Comparison of ENCODE assay signal across 8 cellular contexts in genomic region chr3:192566706-192567290, GRCh38.
DNase-seq lines count a peak whose midpoint lies in the region; ATAC-seq and TF ChIP-seq lines count a peak whose summit lies in the region.

No MANE protein-coding gene starts in this region.

- CTCF ChIA-PET in CD8-positive, alpha-beta T cell (lab: Charles Lee), result interaction anchor here (0.7 kb wide), 1 partner anchor 114 kb away, joined by 3 read pairs; no protein-coding TSS in a partner anchor

- H3K4me1 ChIP-seq in CD8-positive, alpha-beta T cell (ENCODE audit: insufficient read depth, low read length), result no peaks in the 10 kb centered on the region
- no peaks in the 10 kb centered on the region for H3K4me1 ChIP-seq in lower lobe of right lung

- TF ChIP-seq CTCF in CD8-positive, alpha-beta T cell (IDR thresholded peaks at IDR 0.05), result peak; percentile 37
- TF ChIP-seq CTCF in lower lobe of right lung (IDR thresholded peaks at IDR 0.05), result peak; percentile 68

- no peak overlapping the region for H3K27ac ChIP-seq in CD8-positive, alpha-beta T cell (ENCODE audit: low read depth, low read length)
- H3K27ac ChIP-seq in lower lobe of right lung, result no peak overlapping the region

- ATAC-seq in CD8-positive, alpha-beta T cell, result no peak
- peak; percentile 73 for ATAC-seq in GM19372 (IDR thresholded peaks at IDR 0.05; ENCODE audit: low read depth, unreplicated experiment)
- ATAC-seq in HG03469 (IDR thresholded peaks at IDR 0.05; ENCODE audit: unreplicated experiment), result peak; percentile 91
- ATAC-seq in lower lobe of right lung, result peak; percentile 85 to 89

- H3K4me3 ChIP-seq in CD8-positive, alpha-beta T cell (ENCODE audit: low read depth, low read length), result no peak overlapping the region
- no peak overlapping the region for H3K4me3 ChIP-seq in lower lobe of right lung

- peak in 6 of 7 experiments; percentile 9 to 51 (median 34) for DNase-seq in CD8-positive, alpha-beta T cell
- DNase-seq in NCI-H524 (lab: John Stamatoyannopoulos, UW) (peak; percentile 55 to 86), dermis microvascular lymphatic vessel endothelial cell (ENCODE audit: low read depth in 2 of 2) (peak; percentile 80 to 83), lower lobe of right lung (peak; percentile 60)
- peak; percentile 77 for DNase-seq in activated CD4-positive, alpha-beta T cell treated with anti-CD3 and anti-CD28 coated beads for 48 hours
- peak; percentile 77 for DNase-seq in stimulated activated CD8-positive, alpha-beta memory T cell treated with anti-CD3 and anti-CD28 coated beads, Interleukin-4, amount 100 ng/mL, for 48 hours

- intact Hi-C loops in CD8-positive, alpha-beta T cell (cut with DNase I, micrococcal nuclease), result loop anchor here in 1 of 2 experiments (2.0 to 10.0 kb wide), 4 partner anchors 236 to 1768 kb away; no protein-coding TSS in a partner anchor
- intact Hi-C loops in lower lobe of right lung (cut with DNase I), result no loop called here

- no peaks in the 10 kb centered on the region for H3K36me3 ChIP-seq in CD8-positive, alpha-beta T cell (ENCODE audit: insufficient read depth, low read length)
- H3K36me3 ChIP-seq in lower lobe of right lung, result no peaks in the 10 kb centered on the region

- H3K27ac Mint-ChIP-seq in CD8-positive, alpha-beta T cell, result no peak overlapping the region

- no peaks in the 10 kb centered on the region for H3K27me3 ChIP-seq in CD8-positive, alpha-beta T cell (ENCODE audit: insufficient read depth, low read length)
- H3K27me3 ChIP-seq in lower lobe of right lung (ENCODE audit: low read depth), result no peaks in the 10 kb centered on the region

- H3K4me3 Mint-ChIP-seq in CD8-positive, alpha-beta T cell, result no peak overlapping the region

- no peaks in the 10 kb centered on the region for H3K36me3 Mint-ChIP-seq in CD8-positive, alpha-beta T cell

- peaks cover 2% of the 10 kb centered on the region for H3K4me1 Mint-ChIP-seq in CD8-positive, alpha-beta T cell (ENCODE audit: low read depth)

- no peaks in the 10 kb centered on the region for H3K9me3 Mint-ChIP-seq in CD8-positive, alpha-beta T cell

- no peaks in the 10 kb centered on the region for H3K9me3 ChIP-seq in CD8-positive, alpha-beta T cell (ENCODE audit: low read length)
- H3K9me3 ChIP-seq in lower lobe of right lung, result no peaks in the 10 kb centered on the region

- POLR2A ChIA-PET in CD8-positive, alpha-beta T cell (lab: Charles Lee), result no interaction called here

- peaks cover 2% of the 10 kb centered on the region for H3K27me3 Mint-ChIP-seq in CD8-positive, alpha-beta T cell (ENCODE audit: low read depth)
